Comparison of ENCODE assay signal across 16 cellular contexts in genomic region chr4:85696661-85697060, GRCh38.
DNase-seq lines count a peak whose midpoint lies in the region; ATAC-seq and TF ChIP-seq lines count a peak whose summit lies in the region.
"Had no signal": no experiment of that assay in that cellular context is flagged by ENCODE, and none has a peak within 500 bp of the region (broad histone marks: within the 10 kb centered on the region; RNA-seq: fewer than 3 reads in every experiment).

No MANE protein-coding gene starts in this region.

- CTCF ChIA-PET in SK-N-SH (lab: Yijun Ruan, JAX), result interaction anchor here (0.6 to 0.7 kb wide), 2 partner anchors 51 to 1135 kb away, joined by 3 read pairs; no protein-coding TSS in a partner anchor

- H3F3A ChIP-seq in SK-N-SH (replicated peaks; ENCODE audit: insufficient read depth), result no peaks in the 10 kb centered on the region

- no peak for DNase-seq in SK-N-SH
- peak; percentile 9 for DNase-seq in RPMI7951 (ENCODE audit: low read depth)
- peak; percentile 62 for DNase-seq in foreskin melanocyte
- no peak for DNase-seq in SKM-1 (lab: John Stamatoyannopoulos, UW; ENCODE audit: unreplicated experiment)
- DNase-seq: Caco-2; CD8-positive, alpha-beta T cell; GM23248; HCEC 1CT had no signal

- WGBS in SK-N-SH (ENCODE audit: low lambda C conversion rate), result 89% methylated on average over 2 of the region's 2 CpGs

- H3K27me3 Mint-ChIP-seq in stimulated activated memory B cell treated with anti-CD40 and anti-IgM and Interleukin-4, amounts not matched to agents 10 μg/mL and 1 μg/mL and 100 μg/mL, for 72 hours, result no peaks in the 10 kb centered on the region

- H3K4me3 Mint-ChIP-seq in stimulated activated memory B cell treated with anti-CD40 and anti-IgM and Interleukin-4, amounts not matched to agents 10 μg/mL and 1 μg/mL and 100 μg/mL, for 72 hours, result no peak overlapping the region
- H3K4me3 Mint-ChIP-seq: CD8-positive, alpha-beta T cell had no signal

- POLR2A ChIA-PET in SK-N-SH (lab: Yijun Ruan, JAX), result no interaction called here

- TF ChIP-seq RAD21 in SK-N-SH (IDR thresholded peaks at IDR 0.05; ENCODE audit: low read length), result no peak

- H3K36me3 Mint-ChIP-seq in stimulated activated memory B cell treated with anti-CD40 and anti-IgM and Interleukin-4, amounts not matched to agents 10 μg/mL and 1 μg/mL and 100 μg/mL, for 72 hours, result peaks cover 60% of the 10 kb centered on the region
- H3K36me3 Mint-ChIP-seq: CD8-positive, alpha-beta T cell had no signal

- no peak overlapping the region for H3K4me2 ChIP-seq in SK-N-SH
- H3K4me2 ChIP-seq: A549 had no signal

- no peaks in the 10 kb centered on the region for H3K27me3 ChIP-seq in SK-N-SH (ENCODE audit: insufficient read depth)
- H3K27me3 ChIP-seq: BLaER1 treated with 17β-estradiol and CSF1 and Interleukin-3, amounts not matched to agents 10 nM and 100 nM had no signal

- ATAC-seq in SK-N-SH treated with all-trans-retinoic acid at 6 μM for 48 hours, result no peak
- ATAC-seq in stimulated activated memory B cell treated with anti-CD40 and anti-IgM and Interleukin-4, amounts not matched to agents 10 μg/mL and 1 μg/mL and 100 μg/mL, for 72 hours, result no peak
- ATAC-seq in HG03442 (IDR thresholded peaks at IDR 0.05; ENCODE audit: unreplicated experiment), result no peak
- ATAC-seq in HG03108 (IDR thresholded peaks at IDR 0.05; ENCODE audit: unreplicated experiment), result no peak
- ATAC-seq: A549; CD8-positive, alpha-beta T cell; HepG2 had no signal

- no peak overlapping the region for H3K9ac ChIP-seq in SK-N-SH
- H3K9ac ChIP-seq: BLaER1 treated with 17β-estradiol and CSF1 and Interleukin-3, amounts not matched to agents 10 nM and 100 nM; GM23248 had no signal

- no peak for TF ChIP-seq EP300 in SK-N-SH (IDR thresholded peaks at IDR 0.05; ENCODE audit: borderline replicate concordance in 1 of 2, low read depth in 1 of 2, low read length in 1 of 2)

- no peak for TF ChIP-seq CTCF in SK-N-SH (IDR thresholded peaks at IDR 0.05)

- H3K4me3 ChIP-seq in SK-N-SH (ENCODE audit: low read depth in 2 of 2, low read length in 1 of 2), result no peak overlapping the region
- H3K4me3 ChIP-seq: A549; BLaER1 treated with 17β-estradiol and CSF1 and Interleukin-3, amounts not matched to agents 10 nM and 100 nM; GM23248 had no signal

- peaks cover 22% of the 10 kb centered on the region for H3K9me3 Mint-ChIP-seq in stimulated activated memory B cell treated with anti-CD40 and anti-IgM and Interleukin-4, amounts not matched to agents 10 μg/mL and 1 μg/mL and 100 μg/mL, for 72 hours

- 0 out of 2 replicates have a peak overlapping the region, but pooled peaks have one; percentile 31 for H2AFZ ChIP-seq in SK-N-SH (ENCODE audit: low read depth)
- H2AFZ ChIP-seq: GM23248 had no signal

- no peaks in the 10 kb centered on the region for H3K36me3 ChIP-seq in SK-N-SH (replicated peaks in 1 of 2; ENCODE audit: control insufficient read depth in 1 of 2, insufficient read depth in 2 of 2, low read length in 1 of 2)
- H3K36me3 ChIP-seq: BLaER1 treated with 17β-estradiol and CSF1 and Interleukin-3, amounts not matched to agents 10 nM and 100 nM had no signal

- no peaks in the 10 kb centered on the region for H4K20me1 ChIP-seq in SK-N-SH (ENCODE audit: insufficient read depth)
- H4K20me1 ChIP-seq: BLaER1 treated with 17β-estradiol and CSF1 and Interleukin-3, amounts not matched to agents 10 nM and 100 nM had no signal

- no peaks in the 10 kb centered on the region for H3K9me3 ChIP-seq in SK-N-SH
- H3K9me3 ChIP-seq: A549, Caco-2 had no signal

- no peak overlapping the region for H3K27ac ChIP-seq in SK-N-SH (ENCODE audit: low read depth in 2 of 2, low read length in 1 of 2)
- H3K27ac ChIP-seq: 22Rv1, A549, GM23248 had no signal

- no peaks in the 10 kb centered on the region for H3K9me2 ChIP-seq in SK-N-SH

- peaks cover 70% of the 10 kb centered on the region for H3K4me1 Mint-ChIP-seq in stimulated activated memory B cell treated with anti-CD40 and anti-IgM and Interleukin-4, amounts not matched to agents 10 μg/mL and 1 μg/mL and 100 μg/mL, for 72 hours

- H3K79me2 ChIP-seq in SK-N-SH (ENCODE audit: insufficient read depth), result no peaks in the 10 kb centered on the region

- peak overlapping the region; percentile 69 for H3K27ac Mint-ChIP-seq in stimulated activated memory B cell treated with anti-CD40 and anti-IgM and Interleukin-4, amounts not matched to agents 10 μg/mL and 1 μg/mL and 100 μg/mL, for 72 hours
- H3K27ac Mint-ChIP-seq: CD8-positive, alpha-beta T cell had no signal

- no peaks in the 10 kb centered on the region; a peak in 1 of 4 replicates for H3K4me1 ChIP-seq in SK-N-SH (ENCODE audit: control insufficient read depth in 1 of 2, insufficient read depth in 2 of 2, low read depth in 1 of 2, low read length in 1 of 2)
- H3K4me1 ChIP-seq: A549, Caco-2 had no signal

TF ChIP-seq in SK-N-SH, 30 proteins besides CTCF, POLR2A, EP300 and RAD21 (continues in another document):
- TF ChIP-seq SMC3 (IDR thresholded peaks at IDR 0.05; ENCODE audit: low read depth, low read length), result no peak
- no peak for TF ChIP-seq YY1 (IDR thresholded peaks at IDR 0.05; ENCODE audit: low read depth)
- no peak for TF ChIP-seq RCOR1 (IDR thresholded peaks at IDR 0.05; ENCODE audit: low read length)
- TF ChIP-seq GABPA (IDR thresholded peaks at IDR 0.05; ENCODE audit: low read depth), result no peak
- no peak for TF ChIP-seq FOXJ3 (CRISPR knock-in tag; IDR thresholded peaks at IDR 0.05)
- TF ChIP-seq NFIC (IDR thresholded peaks at IDR 0.05; ENCODE audit: borderline replicate concordance), result no peak
- no peak for TF ChIP-seq FOXM1 (IDR thresholded peaks at IDR 0.05; ENCODE audit: low read depth)
- TF ChIP-seq TEAD4 (IDR thresholded peaks at IDR 0.05; ENCODE audit: borderline replicate concordance, insufficient read depth), result no peak
- TF ChIP-seq REST (IDR thresholded peaks at IDR 0.05; ENCODE audit: low read depth, low read length), result no peak
- no peak for TF ChIP-seq MXI1 (IDR thresholded peaks at IDR 0.05; ENCODE audit: low read depth, low read length)

TF ChIP-seq in SK-N-SH treated with all-trans-retinoic acid at 6 μM for 48 hours, 23 proteins besides CTCF, POLR2A, EP300 and RAD21:
- TF ChIP-seq OSR1 (CRISPR knock-in tag; IDR thresholded peaks at IDR 0.05) (no peak), TSHZ2 (CRISPR knock-in tag; IDR thresholded peaks at IDR 0.05) (no peak), PPARA (CRISPR knock-in tag; IDR thresholded peaks at IDR 0.05; ENCODE audit: borderline replicate concordance) (no peak), RARB (CRISPR knock-in tag; IDR thresholded peaks at IDR 0.05) (no peak), ZNF8 (CRISPR knock-in tag; IDR thresholded peaks at IDR 0.05) (no peak), ZFP30 (CRISPR knock-in tag; IDR thresholded peaks at IDR 0.05) (no peak), GLIS3 (CRISPR knock-in tag; IDR thresholded peaks at IDR 0.05) (no peak), TCF4 (CRISPR knock-in tag; IDR thresholded peaks at IDR 0.05; ENCODE audit: borderline replicate concordance) (no peak), TOX (CRISPR knock-in tag; IDR thresholded peaks at IDR 0.05; ENCODE audit: borderline replicate concordance) (no peak), CSRNP3 (CRISPR knock-in tag; IDR thresholded peaks at IDR 0.05) (no peak), ARNTL (CRISPR knock-in tag; IDR thresholded peaks at IDR 0.05; ENCODE audit: borderline replicate concordance, low read depth) (no peak), ESRRG (CRISPR knock-in tag; IDR thresholded peaks at IDR 0.05) (no peak), CSDC2 (CRISPR knock-in tag; IDR thresholded peaks at IDR 0.05) (no peak), SNAI2 (CRISPR knock-in tag; IDR thresholded peaks at IDR 0.05) (no peak)

Comparison
In these comparisons a context has a peak if more than half of its experiments do, and no peak if none do; other contexts are left out.
1. DNase-seq: peak in RPMI7951 (single experiment) and foreskin melanocyte (single experiment); none in SK-N-SH (single experiment) and SKM-1 (single experiment).